Comparison of ENCODE assay signal across 8 cellular contexts in genomic region chr5:141618804-141619554, GRCh38. TPM values are rescaled to one million over a fixed set of nuclear protein-coding genes. Genes with fewer than 3 reads are reported as not detected.
A peak's percentile ranks its signal among the peaks of the same experiment; 100 is the strongest.
DNase-seq lines count a peak whose midpoint lies in the region; TF ChIP-seq lines count a peak whose summit lies in the region.

Gene DIAPH1, minus strand, starts transcription at chr5:141619000. Its CDS starts 86 bp downstream, at chr5:141618914.

- POLR2A ChIA-PET in GM10248 (lab: Yijun Ruan, JAX): interaction anchor here (0.6 to 1.9 kb wide), 7 partner anchors 15 to 350 kb away, joined by 3 to 9 read pairs (median 4); partner anchors contain the start of genes HDAC3, RELL2, RNF14 and TAF7

- CTCF ChIA-PET in GM10248 (lab: Yijun Ruan, JAX): interaction anchor here (0.6 to 17.1 kb wide), 27 partner anchors 16 to 353 kb away, joined by 3 to 442 read pairs (median 6); partner anchors contain the start of genes FCHSD1, HDAC3, PCDHGA12 and PCDHGC3
- CTCF ChIA-PET in activated naive CD4-positive, alpha-beta T cell treated with anti-CD3 and anti-CD28 coated beads for 36 hours (lab: Charles Lee): interaction anchor here (0.7 to 8.5 kb wide), 25 partner anchors 9 to 84 kb away, joined by 3 to 197 read pairs (median 6); partner anchors contain the start of genes FCHSD1, HDAC3 and RELL2

- peaks cover 2% of the 10 kb centered on the region; the same call in 1 of the 2 replicates for H3K27me3 Mint-ChIP-seq in HFFc6 (ENCODE audit: insufficient read depth)
- H3K27me3 Mint-ChIP-seq in activated naive CD4-positive, alpha-beta T cell treated with anti-CD3 and anti-CD28 coated beads for 36 hours (ENCODE audit: low read depth): no peaks in the 10 kb centered on the region

- peaks cover 37% of the 10 kb centered on the region for H3K4me1 Mint-ChIP-seq in HFFc6 (ENCODE audit: low read depth)
- peaks cover 60% of the 10 kb centered on the region for H3K4me1 Mint-ChIP-seq in activated naive CD4-positive, alpha-beta T cell treated with anti-CD3 and anti-CD28 coated beads for 36 hours (ENCODE audit: low read depth)

- peak; percentile 92 for TF ChIP-seq CTCF in GM10248 (IDR thresholded peaks at IDR 0.05; ENCODE audit: control extremely low read depth, extremely low read depth, low read depth, missing control alignments)
- peak; percentile 99 for TF ChIP-seq CTCF in HFFc6 (IDR thresholded peaks at IDR 0.05)

- intact Hi-C loops in activated naive CD4-positive, alpha-beta T cell treated with anti-CD3 and anti-CD28 coated beads for 36 hours (cut with micrococcal nuclease): loop anchor here (1.0 to 10.0 kb wide), 12 partner anchors 14 to 1504 kb away; partner anchors contain the start of genes ANKHD1, APBB3, HDAC3 and IK

- peaks cover 25% of the 10 kb centered on the region for H3K36me3 Mint-ChIP-seq in HFFc6 (ENCODE audit: low read depth)
- H3K36me3 Mint-ChIP-seq in activated naive CD4-positive, alpha-beta T cell treated with anti-CD3 and anti-CD28 coated beads for 36 hours (ENCODE audit: low read depth): peaks cover 24% of the 10 kb centered on the region

- no peaks in the 10 kb centered on the region for H3K9me3 Mint-ChIP-seq in HFFc6
- no peaks in the 10 kb centered on the region for H3K9me3 Mint-ChIP-seq in activated naive CD4-positive, alpha-beta T cell treated with anti-CD3 and anti-CD28 coated beads for 36 hours

- H3K27ac Mint-ChIP-seq in HFFc6: peak within 1 kb of the TSS; percentile 92
- H3K27ac Mint-ChIP-seq in activated naive CD4-positive, alpha-beta T cell treated with anti-CD3 and anti-CD28 coated beads for 36 hours: peak within 1 kb of the TSS; percentile 99

- peak within 1 kb of the TSS; percentile 96 for H3K4me3 Mint-ChIP-seq in HFFc6
- H3K4me3 Mint-ChIP-seq in activated naive CD4-positive, alpha-beta T cell treated with anti-CD3 and anti-CD28 coated beads for 36 hours: peak within 1 kb of the TSS; percentile 98

- H3K27ac ChIP-seq in temporal lobe (ENCODE audit: low read depth, low read length): peak within 1 kb of the TSS; percentile 17

- DNase-seq in GM10248 (ENCODE audit: extremely low spot score): peak; percentile 96
- peak; percentile 92 for DNase-seq in HFFc6
- peak; percentile 97 for DNase-seq in NAMALWA (ENCODE audit: low spot score)
- DNase-seq in SK-N-DZ (ENCODE audit: low spot score): peak; percentile 96
- peak; percentile 99 for DNase-seq in activated naive CD4-positive, alpha-beta T cell treated with anti-CD3 and anti-CD28 coated beads for 36 hours
- DNase-seq in germinal center (ENCODE audit: low spot score): peak; percentile 95
- peak; percentile 90 for DNase-seq in occipital lobe (lab: John Stamatoyannopoulos, UW)

RNA-seq across cellular contexts. Expression of gene DIAPH1, which starts in this region (rescaled TPM):
- 100 to 1,000 TPM; 105 to 119 (median 109) TPM for total RNA-seq in HFFc6 (2021; fragmentation: NEBNext Ultra II Directional; extraction: Animal tissue kit (Norgen Biotek cat#: 25700))
- 27.8 and 31.2 TPM in 2 replicates for polyA plus RNA-seq in SK-N-DZ (2014; cell fraction: cytosol; rRNA removed)
- 42.2 and 46.4 TPM in 2 replicates for polyA plus RNA-seq in SK-N-DZ (2014; cell fraction: nucleus; rRNA removed)
- total RNA-seq in activated naive CD4-positive, alpha-beta T cell treated with anti-CD3 and anti-CD28 coated beads for 36 hours: 100 to 1,000 TPM; 165 to 169 TPM
- total RNA-seq in occipital lobe (18.4 TPM), temporal lobe (25.8 TPM)

Comparison
In these comparisons a context has a peak if more than half of its experiments do, and no peak if none do; other contexts are left out.
1. Peak in every context shown above with its lines: DNase-seq and H3K27ac ChIP-seq.